In the genomic region with DNA sequence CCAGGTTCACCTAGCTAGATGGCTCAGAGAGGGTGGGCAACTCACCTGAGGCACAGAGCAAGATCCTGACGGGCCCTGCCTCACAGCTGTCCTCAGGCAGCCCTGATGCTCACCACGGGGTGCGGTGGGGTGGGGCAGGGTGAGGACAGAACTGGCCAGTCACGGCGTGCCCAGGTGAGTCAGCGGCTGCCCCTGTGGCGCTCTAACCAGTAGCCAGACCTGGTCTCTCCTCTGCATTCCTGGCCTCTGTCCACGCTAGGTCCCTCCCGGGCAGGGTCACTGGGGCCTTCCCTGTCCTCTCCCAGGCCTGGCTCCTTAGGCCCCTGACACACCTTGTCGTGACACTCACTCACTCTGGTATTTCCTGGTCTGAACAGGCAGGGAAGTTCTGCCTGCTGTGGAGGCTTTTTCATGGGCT, we compare ENCODE assay signal across 8 cellular contexts. TPM values are rescaled to one million over a fixed set of nuclear protein-coding genes. Genes with fewer than 3 reads are reported as not detected.
DNase-seq lines count a peak whose midpoint lies in the region; ATAC-seq lines count a peak whose summit lies in the region.

No MANE protein-coding gene starts in this region.

- H3K27me3 ChIP-seq in HUES64 (ENCODE audit: insufficient read depth, low read length) (peaks cover 33% of the 10 kb centered on the region), muscle layer of colon (ENCODE audit: control insufficient read depth in 1 of 2, insufficient read depth in 2 of 2, low read length in 2 of 2) (no peaks in the 10 kb centered on the region)

- peaks cover 64% of the 10 kb centered on the region for H3K27me3 Mint-ChIP-seq in dendritic cell treated with granulocyte-macrophage colony-stimulating factor and Interleukin-4, amounts not matched to agents 40 ng/mL and 50 ng/mL, for 4 days

- H3K9me3 ChIP-seq in HUES64 (ENCODE audit: insufficient read depth, low read depth, low read length) (no peaks in the 10 kb centered on the region), muscle layer of colon (ENCODE audit: low read length) (no peaks in the 10 kb centered on the region)

- ATAC-seq in GM18498 (IDR thresholded peaks at IDR 0.05; ENCODE audit: unreplicated experiment), result no peak

- intact Hi-C loops in dendritic cell treated with granulocyte-macrophage colony-stimulating factor and Interleukin-4, amounts not matched to agents 40 ng/mL and 50 ng/mL, for 4 days (cut with micrococcal nuclease), result no loop called here

- H3K36me3 ChIP-seq in HUES64 (ENCODE audit: insufficient read depth, low read length), result no peaks in the 10 kb centered on the region
- H3K36me3 ChIP-seq in muscle layer of colon (ENCODE audit: insufficient read depth, low read length), result no peaks in the 10 kb centered on the region

- H3K4me1 ChIP-seq in HUES64 (ENCODE audit: insufficient read depth, low read length) (peaks cover 9% of the 10 kb centered on the region; the same call in 1 of the 2 replicates), muscle layer of colon (ENCODE audit: insufficient read depth, low read length) (peaks cover 37% of the 10 kb centered on the region)

- no peaks in the 10 kb centered on the region for H3K9me3 Mint-ChIP-seq in dendritic cell treated with granulocyte-macrophage colony-stimulating factor and Interleukin-4, amounts not matched to agents 40 ng/mL and 50 ng/mL, for 4 days

- no peak overlapping the region; the same call in 1 of the 2 replicates for H3K9ac ChIP-seq in HUES64 (ENCODE audit: low read depth, low read length)
- no peak overlapping the region for H3K9ac ChIP-seq in muscle layer of colon (ENCODE audit: low read length)

- peak overlapping the region; percentile 25 for H3K27ac Mint-ChIP-seq in dendritic cell treated with granulocyte-macrophage colony-stimulating factor and Interleukin-4, amounts not matched to agents 40 ng/mL and 50 ng/mL, for 4 days

- H3K4me3 Mint-ChIP-seq in dendritic cell treated with granulocyte-macrophage colony-stimulating factor and Interleukin-4, amounts not matched to agents 40 ng/mL and 50 ng/mL, for 4 days, result peak overlapping the region; percentile 73

- H3K27ac ChIP-seq in HUES64 (ENCODE audit: low read depth, low read length), result no peak overlapping the region
- H3K27ac ChIP-seq in muscle layer of colon (ENCODE audit: low read depth, low read length), result no peak overlapping the region

- H3K4me1 Mint-ChIP-seq in dendritic cell treated with granulocyte-macrophage colony-stimulating factor and Interleukin-4, amounts not matched to agents 40 ng/mL and 50 ng/mL, for 4 days (ENCODE audit: low read depth), result peaks cover 48% of the 10 kb centered on the region

- H3K4me3 ChIP-seq in HUES64 (ENCODE audit: low read length) (peak overlapping the region; percentile 58), muscle layer of colon (ENCODE audit: low read depth in 1 of 2, low read length in 2 of 2) (peak overlapping the region; percentile 68 to 72)

- in situ Hi-C loops in ACHN (cut with HindIII; ENCODE audit: low pct_ligation_motif_present, low pct_unique_long_range_greater_than_20kb, low sequenced_read_pairs), result no loop called here

- 39% methylated on average over 10 of the region's 10 CpGs for WGBS in HUES64

- no peaks in the 10 kb centered on the region for H3K36me3 Mint-ChIP-seq in dendritic cell treated with granulocyte-macrophage colony-stimulating factor and Interleukin-4, amounts not matched to agents 40 ng/mL and 50 ng/mL, for 4 days (ENCODE audit: low read depth)

- peak; percentile 50 for DNase-seq in ACHN
- DNase-seq in SK-N-DZ (ENCODE audit: low spot score), result no peak
- DNase-seq in MV-4-11 (lab: John Stamatoyannopoulos, UW), result no peak
- no peak for DNase-seq in amygdala (lab: John Stamatoyannopoulos, UW)

RNA-seq across cellular contexts. Expression of gene ALS2CL, which starts 0.9 kb away (rescaled TPM):
- 1.9 TPM for polyA plus RNA-seq in HUES64 (2013, experiment 1 of 2)
- 1.6 TPM for polyA plus RNA-seq in HUES64 (2013, experiment 2 of 2)
- polyA plus RNA-seq in SK-N-DZ (2014; cell fraction: cytosol; rRNA removed), result 2.3 and 5.6 TPM in 2 replicates
- polyA plus RNA-seq in SK-N-DZ (2014; cell fraction: nucleus; rRNA removed), result 12.3 and 14.3 TPM in 2 replicates

RNA-seq across cellular contexts. Expression of gene TMIE, which starts 8.6 kb away (rescaled TPM):
- 0.25 TPM for polyA plus RNA-seq in HUES64 (2013, experiment 1 of 2)
- 0.19 TPM for polyA plus RNA-seq in HUES64 (2013, experiment 2 of 2)
- polyA plus RNA-seq in SK-N-DZ (2014; cell fraction: cytosol; rRNA removed), result not detected in 2 replicates
- not detected in 2 replicates for polyA plus RNA-seq in SK-N-DZ (2014; cell fraction: nucleus; rRNA removed)

RNA-seq across cellular contexts. Expression of gene PRSS50, which starts 25.1 kb away (rescaled TPM):
- 0.15 TPM for polyA plus RNA-seq in HUES64 (2013, experiment 1 of 2)
- 0.25 TPM for polyA plus RNA-seq in HUES64 (2013, experiment 2 of 2)
- polyA plus RNA-seq in SK-N-DZ (2014; cell fraction: cytosol; rRNA removed), result not detected in 2 replicates
- 1.3 and 2.8 TPM in 2 replicates for polyA plus RNA-seq in SK-N-DZ (2014; cell fraction: nucleus; rRNA removed)
